9 cellular contexts compared by ENCODE assay signal in the genomic region with DNA sequence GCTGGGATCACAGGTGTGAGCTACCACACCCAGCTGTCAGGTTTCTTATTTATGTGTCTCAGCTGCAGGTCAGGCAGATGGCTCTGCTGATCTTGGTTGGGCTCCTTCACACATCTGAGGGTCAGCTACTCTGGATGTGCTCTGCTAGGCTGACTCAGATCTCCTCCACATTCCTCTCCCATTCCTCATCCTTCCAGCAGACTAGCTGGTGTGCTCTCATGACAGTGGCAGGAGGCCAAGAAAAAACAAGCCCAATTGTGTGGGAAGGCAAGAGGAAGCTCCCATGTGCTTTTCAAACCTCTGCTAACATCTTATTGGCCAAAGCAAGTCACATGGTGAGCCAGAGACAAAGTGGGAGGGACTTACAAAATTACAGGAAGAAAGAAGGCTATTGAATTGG. TPM values are rescaled to one million over a fixed set of nuclear protein-coding genes. Genes with fewer than 3 reads are reported as not detected.
DNase-seq lines count a peak whose midpoint lies in the region; ATAC-seq and TF ChIP-seq lines count a peak whose summit lies in the region.
"Had no signal": no experiment of that assay in that cellular context is flagged by ENCODE, and none has a peak within 500 bp of the region (broad histone marks: within the 10 kb centered on the region; RNA-seq: fewer than 3 reads in every experiment).

No MANE protein-coding gene starts in this region.

- H3K4me1 ChIP-seq in upper lobe of right lung (peaks cover 3% of the 10 kb centered on the region), right atrium auricular region (peaks cover 0 to 5% of the 10 kb centered on the region in 2 donors)

- H3K27me3 ChIP-seq in upper lobe of right lung (no peaks in the 10 kb centered on the region), right atrium auricular region (no peaks in the 10 kb centered on the region)

- H3K36me3 ChIP-seq in upper lobe of right lung (no peaks in the 10 kb centered on the region), right atrium auricular region (no peaks in the 10 kb centered on the region)

- ATAC-seq in upper lobe of right lung, result peak; percentile 59
- no peak for ATAC-seq in HG03460 (IDR thresholded peaks at IDR 0.05; ENCODE audit: unreplicated experiment)

- no peaks in the 10 kb centered on the region for H3K9me3 ChIP-seq in upper lobe of right lung
- no peaks in the 10 kb centered on the region for H3K9me3 ChIP-seq in right atrium auricular region

- peak; percentile 2 to 29 for DNase-seq in SHP77 (lab: John Stamatoyannopoulos, UW)
- no peak for DNase-seq in SHP77 treated with DMSO at 0.1 percent for 48 hours (lab: John Stamatoyannopoulos, UW)
- DNase-seq in RPMI7951 (ENCODE audit: low read depth), result peak; percentile 90
- DNase-seq in fibroblast of villous mesenchyme (ENCODE audit: low read depth), result peak; percentile 82
- DNase-seq in upper lobe of right lung, result no peak
- DNase-seq in cerebellar cortex (ENCODE audit: low spot score), result no peak
- DNase-seq in right atrium auricular region (ENCODE audit: low spot score), result no peak
- DNase-seq: activated CD4-positive, alpha-beta T cell treated with anti-CD3 and anti-CD28 coated beads, Interleukin-2, amount 50 U/mL, for 1 hour had no signal

- intact Hi-C loops in upper lobe of right lung (cut with DNase I), result no loop called here

- no peak overlapping the region for H3K27ac ChIP-seq in upper lobe of right lung
- H3K27ac ChIP-seq in right atrium auricular region, result no peak overlapping the region

- no peak for TF ChIP-seq CTCF in fibroblast of villous mesenchyme (IDR thresholded peaks at IDR 0.05; ENCODE audit: insufficient read depth, low read depth, low read length)
- no peak for TF ChIP-seq CTCF in upper lobe of right lung (IDR thresholded peaks at IDR 0.05)
- TF ChIP-seq CTCF in right atrium auricular region (IDR thresholded peaks at IDR 0.05), result no peak

- no peak overlapping the region for H3K4me3 ChIP-seq in fibroblast of villous mesenchyme (ENCODE audit: low read depth, low read length)
- H3K4me3 ChIP-seq in upper lobe of right lung, result no peak overlapping the region
- H3K4me3 ChIP-seq in right atrium auricular region, result no peak overlapping the region

RNA-seq across cellular contexts. Expression of gene MSH6, which starts 11.7 kb away (rescaled TPM):
- 55.7 and 56.4 TPM in 2 replicates for total RNA-seq in RPMI7951 (2014; rRNA removed; shearing (Covaris generic))
- total RNA-seq in fibroblast of villous mesenchyme (42.2 and 46.2 TPM in 2 replicates), upper lobe of right lung (31.1 TPM), right atrium auricular region (10 to 100 TPM; 17.0 to 22.3 TPM)

Comparison
In these comparisons a context has a peak if more than half of its experiments do, and no peak if none do; other contexts are left out.
1. DNase-seq: peak in SHP77 (2 of 2), RPMI7951 (single experiment) and fibroblast of villous mesenchyme (single experiment); none in SHP77 treated with DMSO at 0.1 percent for 48 hours (single experiment), upper lobe of right lung (single experiment), cerebellar cortex (single experiment) and right atrium auricular region (single experiment).